8 cellular contexts compared by ENCODE assay signal in genomic region chr12:79690606-79691298, GRCh38. TPM values are rescaled to one million over a fixed set of nuclear protein-coding genes. Genes with fewer than 3 reads are reported as not detected.
DNase-seq lines count a peak whose midpoint lies in the region; ATAC-seq and TF ChIP-seq lines count a peak whose summit lies in the region.

TSS of gene PAWR (minus strand) at chr12:79690964. CDS start at chr12:79690244, 720 bp downstream.

- TF ChIP-seq EP300 in upper lobe of left lung (IDR thresholded peaks at IDR 0.05) = no peak

- H3K27me3 ChIP-seq in mucosa of rectum (ENCODE audit: control insufficient read depth in 2 of 2, insufficient read depth in 2 of 2, low read length in 2 of 2) (no peaks in the 10 kb centered on the region), upper lobe of left lung (peaks cover 0 to 3% (median 0%) of the 10 kb centered on the region in 4 donors)

- H3K27ac ChIP-seq in mucosa of rectum (ENCODE audit: low read depth in 2 of 2, low read length in 2 of 2) (peak within 1 kb of the TSS; percentile 88 to 98), upper lobe of left lung (peak within 1 kb of the TSS; percentile 89 to 93 (median 92))

- WGBS in upper lobe of left lung, 2 donors = 0 to 1% methylated on average over 3 to 64 of the region's 94 CpGs

- H3K36me3 ChIP-seq in mucosa of rectum (ENCODE audit: control insufficient read depth in 2 of 2, insufficient read depth in 2 of 2, low read length in 2 of 2) (no peaks in the 10 kb centered on the region), upper lobe of left lung (no peaks in the 10 kb centered on the region)

- ATAC-seq in GM18520 (IDR thresholded peaks at IDR 0.05; ENCODE audit: unreplicated experiment) (peak; percentile 37), HG02970 (IDR thresholded peaks at IDR 0.05; ENCODE audit: low FRiP score, unreplicated experiment) (peak; percentile 54), upper lobe of left lung (ENCODE audit: low FRiP score in 2 of 2) (peak; percentile 77 to 91)

- peaks cover 4 to 10% of the 10 kb centered on the region in 2 donors for H3K4me1 ChIP-seq in mucosa of rectum (ENCODE audit: control insufficient read depth in 2 of 2, insufficient read depth in 2 of 2, low read length in 2 of 2)
- peaks cover 0 to 31% (median 4%) of the 10 kb centered on the region in 4 donors for H3K4me1 ChIP-seq in upper lobe of left lung

- H3K9me3 ChIP-seq in mucosa of rectum (ENCODE audit: control insufficient read depth in 2 of 2, low read length in 2 of 2) (no peaks in the 10 kb centered on the region), upper lobe of left lung (no peaks in the 10 kb centered on the region)

- H3K4me3 ChIP-seq in mucosa of rectum (ENCODE audit: low read length in 2 of 2) = peak within 1 kb of the TSS; percentile 90 to 95
- H3K4me3 ChIP-seq in upper lobe of left lung = peak within 1 kb of the TSS; percentile 64 to 95 (median 86)

- H3K9ac ChIP-seq in mucosa of rectum (ENCODE audit: low read depth in 1 of 2, low read length in 2 of 2) = peak within 1 kb of the TSS; percentile 66 to 92

- peak; percentile 36 to 51 for DNase-seq in AML-193 (lab: John Stamatoyannopoulos, UW)
- DNase-seq in NCI-H2029 treated with DMSO at 0.1 percent for 48 hours (lab: John Stamatoyannopoulos, UW) = peak; percentile 63
- DNase-seq in activated CD4-positive, CD25-positive, alpha-beta regulatory T cell treated with anti-CD3 and anti-CD28 coated beads, Interleukin-2, amount 50 U/mL, for 72 hours = peak; percentile 38
- DNase-seq in erythroblast (lab: John Stamatoyannopoulos, UW) = peak; percentile 54 to 60
- peak; percentile 80 to 94 for DNase-seq in upper lobe of left lung

- TF ChIP-seq POLR2A in erythroblast (IDR thresholded peaks at IDR 0.05; ENCODE audit: low read length) (no peak), upper lobe of left lung (IDR thresholded peaks at IDR 0.05) (peak in 3 of 4 donors; percentile 11 to 72 (median 13))

- TF ChIP-seq CTCF in upper lobe of left lung (IDR thresholded peaks at IDR 0.05) = peak in 2 of 6 experiments; percentile 37 to 44

RNA-seq across cellular contexts. Expression of gene PAWR, which starts in this region (rescaled TPM):
- total RNA-seq in upper lobe of left lung = 10 to 100 TPM; 45.1 to 88.0 (median 58.3) TPM

Comparison
In these comparisons a context has a peak if more than half of its experiments do, and no peak if none do; other contexts are left out.
1. Peak in every context shown above with its lines: DNase-seq, ATAC-seq, H3K4me3 ChIP-seq and H3K27ac ChIP-seq.